1 cellular context compared by ENCODE assay signal in the genomic region with DNA sequence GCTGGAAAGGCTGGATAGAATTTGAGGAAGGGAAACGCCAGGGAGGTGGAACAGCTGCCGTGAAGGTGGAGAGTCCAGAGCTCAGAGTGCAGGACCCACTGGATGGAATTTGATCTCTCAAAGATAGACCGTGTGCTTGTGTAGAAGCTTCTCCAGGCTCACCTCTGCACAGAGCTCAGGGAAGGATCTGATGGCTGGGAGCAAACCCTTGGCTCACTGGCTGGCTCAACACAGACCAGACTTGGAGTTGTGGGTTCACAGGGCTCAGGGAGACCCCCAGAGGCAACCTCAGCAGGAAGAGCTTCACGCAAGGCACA.
TF ChIP-seq lines count a peak whose summit lies in the region.

No MANE protein-coding gene starts in this region.

TF ChIP-seq in H1, 55 proteins besides CTCF, POLR2A, EP300 and RAD21 (continued from another document):
- TF ChIP-seq TCF12 (IDR thresholded peaks at IDR 0.05; ENCODE audit: low read depth, low read length) (no peak), KDM1A (IDR thresholded peaks at IDR 0.05; ENCODE audit: borderline replicate concordance, low read length) (no peak)
